2 cellular contexts compared by ENCODE assay signal in the genomic region with DNA sequence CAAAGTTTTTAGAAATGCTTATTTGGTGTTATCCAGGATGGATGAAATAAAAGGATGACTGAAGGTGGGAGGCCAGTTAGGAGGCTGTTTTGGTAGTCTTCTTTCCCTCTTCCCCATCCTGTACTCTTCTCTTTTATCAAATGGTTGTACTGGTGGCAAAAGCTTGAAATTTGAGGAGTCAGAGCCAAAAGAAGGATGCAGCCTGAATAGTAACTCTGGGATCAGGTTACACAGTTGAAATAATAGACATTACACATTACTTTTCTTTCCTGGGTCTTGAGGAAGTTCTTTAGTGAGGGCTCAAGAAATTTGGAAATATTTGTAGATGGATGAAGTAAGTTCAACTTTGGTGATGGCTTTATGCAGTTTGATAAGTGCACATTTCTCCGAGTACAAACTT.
TF ChIP-seq lines count a peak whose summit lies in the region.

No MANE protein-coding gene starts in this region.

TF ChIP-seq in SK-N-SH treated with all-trans-retinoic acid at 6 μM for 48 hours, 23 proteins besides CTCF, POLR2A, EP300 and RAD21 (continued from another document):
- TF ChIP-seq, protein P1, sequence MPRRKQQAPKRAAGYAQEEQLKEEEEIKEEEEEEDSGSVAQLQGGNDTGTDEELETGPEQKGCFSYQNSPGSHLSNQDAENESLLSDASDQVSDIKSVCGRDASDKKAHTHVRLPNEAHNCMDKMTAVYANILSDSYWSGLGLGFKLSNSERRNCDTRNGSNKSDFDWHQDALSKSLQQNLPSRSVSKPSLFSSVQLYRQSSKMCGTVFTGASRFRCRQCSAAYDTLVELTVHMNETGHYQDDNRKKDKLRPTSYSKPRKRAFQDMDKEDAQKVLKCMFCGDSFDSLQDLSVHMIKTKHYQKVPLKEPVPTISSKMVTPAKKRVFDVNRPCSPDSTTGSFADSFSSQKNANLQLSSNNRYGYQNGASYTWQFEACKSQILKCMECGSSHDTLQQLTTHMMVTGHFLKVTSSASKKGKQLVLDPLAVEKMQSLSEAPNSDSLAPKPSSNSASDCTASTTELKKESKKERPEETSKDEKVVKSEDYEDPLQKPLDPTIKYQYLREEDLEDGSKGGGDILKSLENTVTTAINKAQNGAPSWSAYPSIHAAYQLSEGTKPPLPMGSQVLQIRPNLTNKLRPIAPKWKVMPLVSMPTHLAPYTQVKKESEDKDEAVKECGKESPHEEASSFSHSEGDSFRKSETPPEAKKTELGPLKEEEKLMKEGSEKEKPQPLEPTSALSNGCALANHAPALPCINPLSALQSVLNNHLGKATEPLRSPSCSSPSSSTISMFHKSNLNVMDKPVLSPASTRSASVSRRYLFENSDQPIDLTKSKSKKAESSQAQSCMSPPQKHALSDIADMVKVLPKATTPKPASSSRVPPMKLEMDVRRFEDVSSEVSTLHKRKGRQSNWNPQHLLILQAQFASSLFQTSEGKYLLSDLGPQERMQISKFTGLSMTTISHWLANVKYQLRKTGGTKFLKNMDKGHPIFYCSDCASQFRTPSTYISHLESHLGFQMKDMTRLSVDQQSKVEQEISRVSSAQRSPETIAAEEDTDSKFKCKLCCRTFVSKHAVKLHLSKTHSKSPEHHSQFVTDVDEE (CRISPR knock-in tag; IDR thresholded peaks at IDR 0.05), result no peak
- TF ChIP-seq OSR1 (CRISPR knock-in tag; IDR thresholded peaks at IDR 0.05), result no peak
- no peak for TF ChIP-seq ZFP3 (CRISPR knock-in tag; IDR thresholded peaks at IDR 0.05)
- TF ChIP-seq ISL1 (CRISPR knock-in tag; IDR thresholded peaks at IDR 0.05), result no peak
- TF ChIP-seq, protein P2, sequence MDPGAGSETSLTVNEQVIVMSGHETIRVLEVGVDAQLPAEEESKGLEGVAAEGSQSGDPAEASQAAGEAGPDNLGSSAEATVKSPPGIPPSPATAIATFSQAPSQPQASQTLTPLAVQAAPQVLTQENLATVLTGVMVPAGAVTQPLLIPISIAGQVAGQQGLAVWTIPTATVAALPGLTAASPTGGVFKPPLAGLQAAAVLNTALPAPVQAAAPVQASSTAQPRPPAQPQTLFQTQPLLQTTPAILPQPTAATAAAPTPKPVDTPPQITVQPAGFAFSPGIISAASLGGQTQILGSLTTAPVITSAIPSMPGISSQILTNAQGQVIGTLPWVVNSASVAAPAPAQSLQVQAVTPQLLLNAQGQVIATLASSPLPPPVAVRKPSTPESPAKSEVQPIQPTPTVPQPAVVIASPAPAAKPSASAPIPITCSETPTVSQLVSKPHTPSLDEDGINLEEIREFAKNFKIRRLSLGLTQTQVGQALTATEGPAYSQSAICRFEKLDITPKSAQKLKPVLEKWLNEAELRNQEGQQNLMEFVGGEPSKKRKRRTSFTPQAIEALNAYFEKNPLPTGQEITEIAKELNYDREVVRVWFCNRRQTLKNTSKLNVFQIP (CRISPR knock-in tag; IDR thresholded peaks at IDR 0.05; ENCODE audit: borderline replicate concordance, low read depth), result no peak
- no peak for TF ChIP-seq SNAI2 (CRISPR knock-in tag; IDR thresholded peaks at IDR 0.05)
- no peak for TF ChIP-seq ESRRG (CRISPR knock-in tag; IDR thresholded peaks at IDR 0.05)
- TF ChIP-seq ZNF70 (CRISPR knock-in tag; IDR thresholded peaks at IDR 0.05), result no peak

TF ChIP-seq in SK-N-SH, 30 proteins besides CTCF, POLR2A, EP300 and RAD21 (continued from another document):
- TF ChIP-seq, protein P3, sequence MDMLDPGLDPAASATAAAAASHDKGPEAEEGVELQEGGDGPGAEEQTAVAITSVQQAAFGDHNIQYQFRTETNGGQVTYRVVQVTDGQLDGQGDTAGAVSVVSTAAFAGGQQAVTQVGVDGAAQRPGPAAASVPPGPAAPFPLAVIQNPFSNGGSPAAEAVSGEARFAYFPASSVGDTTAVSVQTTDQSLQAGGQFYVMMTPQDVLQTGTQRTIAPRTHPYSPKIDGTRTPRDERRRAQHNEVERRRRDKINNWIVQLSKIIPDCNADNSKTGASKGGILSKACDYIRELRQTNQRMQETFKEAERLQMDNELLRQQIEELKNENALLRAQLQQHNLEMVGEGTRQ (IDR thresholded peaks at IDR 0.05; ENCODE audit: borderline replicate concordance, low read depth, low read length), result no peak
- TF ChIP-seq TEAD4 (IDR thresholded peaks at IDR 0.05; ENCODE audit: borderline replicate concordance, insufficient read depth), result no peak
- no peak for TF ChIP-seq NRF1 (IDR thresholded peaks at IDR 0.05; ENCODE audit: low read depth, low read length)
